In the genomic region with DNA sequence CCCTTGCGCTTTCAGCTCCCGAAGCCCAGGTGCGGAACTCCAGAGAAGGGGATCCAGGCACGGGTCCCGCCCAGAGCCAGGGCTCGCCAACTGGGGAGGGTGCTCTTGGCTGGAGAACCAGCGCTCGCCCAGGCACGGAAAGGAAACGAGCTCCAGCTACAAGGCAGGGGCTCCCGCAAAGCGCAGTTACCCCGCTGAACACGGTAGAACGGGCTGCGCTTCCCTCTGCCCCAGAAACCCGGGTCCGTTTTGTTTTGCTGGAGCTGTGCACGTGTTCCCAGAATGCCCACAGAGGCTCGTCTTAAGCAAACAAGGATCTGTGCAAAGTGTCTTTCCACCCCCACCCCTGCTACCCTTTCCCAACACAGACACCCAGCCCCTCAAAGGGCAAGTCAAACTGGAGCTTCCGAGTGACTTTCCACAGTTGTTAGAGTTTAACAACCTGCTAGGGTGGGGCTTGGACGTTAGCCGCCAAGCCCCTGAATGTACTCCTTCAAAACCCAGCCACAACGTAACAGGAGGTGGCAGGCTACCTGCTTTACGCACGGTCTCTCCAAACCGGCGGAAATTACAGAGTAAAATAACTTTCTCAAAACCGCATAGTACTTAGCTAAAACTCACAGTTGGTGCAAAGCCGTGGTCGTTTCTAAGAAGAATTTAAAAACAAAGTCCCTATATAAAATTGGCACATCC, we compare ENCODE assay signal across 8 cellular contexts. TPM values are rescaled to one million over a fixed set of nuclear protein-coding genes. Genes with fewer than 3 reads are reported as not detected.
DNase-seq lines count a peak whose midpoint lies in the region; ATAC-seq, FAIRE-seq and TF ChIP-seq lines count a peak whose summit lies in the region.

No MANE protein-coding gene starts in this region.

- peak overlapping the region; percentile 55 to 81 (median 70) for H3K27ac ChIP-seq in pancreas

- peak overlapping the region; percentile 34 to 72 (median 46) for H3K4me3 ChIP-seq in pancreas

- no peak for FAIRE-seq in pancreas (lab: Jason Lieb, UNC)
- no peak for FAIRE-seq in urothelium cell line (lab: Jason Lieb, UNC)

- peak; percentile 16 for ATAC-seq in HG03066 (IDR thresholded peaks at IDR 0.05; ENCODE audit: low read depth, unreplicated experiment)
- peak; percentile 65 for ATAC-seq in Right ventricle myocardium superior (ENCODE audit: poor library complexity)
- peak; percentile 55 to 73 (median 66) for ATAC-seq in pancreas

- H3K4me1 ChIP-seq in pancreas, result peaks cover 12 to 16% (median 13%) of the 10 kb centered on the region in 3 donors

- H3K36me3 ChIP-seq in pancreas, result no peaks in the 10 kb centered on the region

- intact Hi-C loops in Right ventricle myocardium superior (cut with DNase I), result loop anchor here (5.0 kb wide), 1 partner anchor 37 kb away; no protein-coding TSS in a partner anchor
- intact Hi-C loops in pancreas (cut with DNase I), result no loop called here

- DNase-seq in COR-L47 (lab: John Stamatoyannopoulos, UW) (peak; percentile 19), RPMI8226 (peak; percentile 44), Right ventricle myocardium superior (peak; percentile 62), pancreas (peak; percentile 29 to 74 (median 54)), urothelium cell line (ENCODE audit: low spot score) (peak; percentile 39), HCEC 1CT (no peak)
- peak; percentile 43 for DNase-seq in activated naive CD4-positive, alpha-beta T cell treated with anti-CD3 and anti-CD28 coated beads, Interleukin-2, amount 50 U/mL, for 16 hours

- no peaks in the 10 kb centered on the region for H3K9me3 ChIP-seq in pancreas

- TF ChIP-seq CTCF in pancreas (IDR thresholded peaks at IDR 0.05), result no peak

- WGBS in pancreas, 2 donors, result 1% methylated on average over 31 of the region's 31 CpGs

- H3K27me3 ChIP-seq in pancreas, result no peaks in the 10 kb centered on the region

RNA-seq across cellular contexts. Expression of gene RNF125, which starts 0.8 kb away (rescaled TPM):
- 3.8 TPM for total RNA-seq in Right ventricle myocardium superior
- 1 to 10 TPM; 1.6 to 3.5 (median 2.3) TPM for total RNA-seq in pancreas
- 1 to 10 TPM in 1 of 2 donors, under 1 TPM in 1; 0.92 to 1.2 TPM for polyA plus RNA-seq in pancreas

Comparison
In these comparisons a context has a peak if more than half of its experiments do, and no peak if none do; other contexts are left out.
1. ATAC-seq: peak in every context shown above with its lines; median percentile 66 in pancreas; 65 in Right ventricle myocardium superior; 16 in HG03066.